Comparison of ENCODE assay signal across 18 cellular contexts in genomic region chr7:149735181-149735602, GRCh38. TPM values are rescaled to one million over a fixed set of nuclear protein-coding genes. Genes with fewer than 3 reads are reported as not detected.
DNase-seq lines count a peak whose midpoint lies in the region; ATAC-seq, FAIRE-seq and TF ChIP-seq lines count a peak whose summit lies in the region.
"Had no signal": no experiment of that assay in that cellular context is flagged by ENCODE, and none has a peak within 500 bp of the region (broad histone marks: within the 10 kb centered on the region; RNA-seq: fewer than 3 reads in every experiment).

No MANE protein-coding gene starts in this region.

- H3K27ac ChIP-seq in A549 (no peak overlapping the region), H1 (ENCODE audit: low read depth, low read length) (no peak overlapping the region), PC-3 (ENCODE audit: low read length) (no peak overlapping the region)
- H3K27ac ChIP-seq in BLaER1 treated with 17β-estradiol and CSF1 and Interleukin-3, amounts not matched to agents 10 nM and 100 nM: no peak overlapping the region
- H3K27ac ChIP-seq: KMS-11, Peyer's patch had no signal

- H3K79me2 ChIP-seq in H1 (ENCODE audit: control insufficient read depth in 1 of 2, insufficient read depth in 2 of 2, low read length in 2 of 2): no peaks in the 10 kb centered on the region
- H3K79me2 ChIP-seq in PC-3 (ENCODE audit: low read length): no peaks in the 10 kb centered on the region

- H2AK5ac ChIP-seq in H1 (ENCODE audit: low read depth, low read length): no peak overlapping the region

- no peak overlapping the region for H3K56ac ChIP-seq in H1 (replicated peaks; ENCODE audit: insufficient read length, low read depth, low read length)

- TF ChIP-seq EP300 in A549 (IDR thresholded peaks at IDR 0.05) (no peak), H1 (IDR thresholded peaks at IDR 0.05; ENCODE audit: borderline replicate concordance in 1 of 2, low read depth in 2 of 2, low read length in 2 of 2) (no peak)

- H2AFZ ChIP-seq in H1 (ENCODE audit: low read length) (no peak overlapping the region), PC-3 (ENCODE audit: low read length) (no peak overlapping the region)

- no peak overlapping the region for H3K4me3 Mint-ChIP-seq in nephron progenitor cell
- H3K4me3 Mint-ChIP-seq in activated T-cell treated with anti-CD3 and anti-CD28 coated beads, Interleukin-2, amount 50 U/mL, for 24 hours: no peak overlapping the region

- no peak overlapping the region for H3K4ac ChIP-seq in H1 (replicated peaks; ENCODE audit: insufficient read length, low read depth, low read length)

- peaks cover 0 to 26% (median 3%) of the 10 kb centered on the region in 11 experiments; a peak in 9 of 22 replicates for H4K20me1 ChIP-seq in BLaER1 treated with 17β-estradiol and CSF1 and Interleukin-3, amounts not matched to agents 10 nM and 100 nM
- H4K20me1 ChIP-seq in H1 (replicated peaks in 1 of 2; ENCODE audit: control insufficient read depth in 1 of 2, insufficient read depth in 2 of 2, low read length in 2 of 2) (peaks cover 0 to 5% of the 10 kb centered on the region in 2 experiments), PC-3 (ENCODE audit: low read length) (no peaks in the 10 kb centered on the region)

- no peak overlapping the region for H2BK5ac ChIP-seq in H1 (ENCODE audit: low read depth, low read length)

- CTCF ChIA-PET in A549 (lab: Yijun Ruan, JAX) (interaction anchor here (1.2 to 2.1 kb wide), 2 partner anchors 9 to 72 kb away, joined by 3 to 7 read pairs; no protein-coding TSS in a partner anchor), H1 (lab: Charles Lee; ENCODE audit: partially characterized antibody) (interaction anchor here (1.0 to 1.7 kb wide), 4 partner anchors 13 to 72 kb away, joined by 3 to 6 read pairs (median 4); a partner anchor contains a TSS), PC-3 (lab: Charles Lee) (no interaction called here)

- no peak overlapping the region for H2BK12ac ChIP-seq in H1 (ENCODE audit: low read depth, low read length)

- H3K27me3 ChIP-seq in BLaER1 treated with 17β-estradiol and CSF1 and Interleukin-3, amounts not matched to agents 10 nM and 100 nM: no peaks in the 10 kb centered on the region
- H3K27me3 ChIP-seq in H1 (replicated peaks in 1 of 4; ENCODE audit: control insufficient read depth in 3 of 4, extremely low read depth in 1 of 4, insufficient read depth in 3 of 4, low read length in 3 of 4): no peaks in the 10 kb centered on the region
- no peaks in the 10 kb centered on the region for H3K27me3 ChIP-seq in PC-3 (ENCODE audit: low read length)
- H3K27me3 ChIP-seq: Peyer's patch had no signal

- peaks cover 3% of the 10 kb centered on the region for H3K27me3 Mint-ChIP-seq in nephron progenitor cell (ENCODE audit: low read depth, poor library complexity)
- peaks cover 26% of the 10 kb centered on the region for H3K27me3 Mint-ChIP-seq in activated T-cell treated with anti-CD3 and anti-CD28 coated beads, Interleukin-2, amount 50 U/mL, for 24 hours

- H4K5ac ChIP-seq in H1 (ENCODE audit: insufficient read length, low read depth, low read length): no peak overlapping the region

- H3K4me1 ChIP-seq in A549 (no peaks in the 10 kb centered on the region), H1 (replicated peaks in 1 of 4; ENCODE audit: control insufficient read depth in 3 of 4, insufficient read depth in 4 of 4, low read length in 3 of 4) (peaks cover 0 to 5% (median 0%) of the 10 kb centered on the region in 4 experiments; a peak in 1 of 7 replicates), PC-3 (ENCODE audit: insufficient read depth, low read length) (no peaks in the 10 kb centered on the region)
- H3K4me1 ChIP-seq in BLaER1 treated with 17β-estradiol and CSF1 and Interleukin-3, amounts not matched to agents 10 nM and 100 nM: peaks cover 25 to 39% (median 34%) of the 10 kb centered on the region in 10 experiments; a peak in 19 of 20 replicates
- H3K4me1 ChIP-seq: Peyer's patch had no signal

- peaks cover 12% of the 10 kb centered on the region for H3K4me1 Mint-ChIP-seq in nephron progenitor cell
- peaks cover 10% of the 10 kb centered on the region for H3K4me1 Mint-ChIP-seq in activated T-cell treated with anti-CD3 and anti-CD28 coated beads, Interleukin-2, amount 50 U/mL, for 24 hours (ENCODE audit: low read depth)

- H3K36me3 ChIP-seq in BLaER1 treated with 17β-estradiol and CSF1 and Interleukin-3, amounts not matched to agents 10 nM and 100 nM: peaks cover 33 to 47% (median 41%) of the 10 kb centered on the region in 11 experiments
- H3K36me3 ChIP-seq in H1 (ENCODE audit: control insufficient read depth in 2 of 4, insufficient read depth in 4 of 4, low read length in 3 of 4) (peaks cover 0 to 8% (median 0%) of the 10 kb centered on the region in 4 experiments; a peak in 4 of 8 replicates), PC-3 (ENCODE audit: low read depth, low read length) (no peaks in the 10 kb centered on the region)

- H3K4me2 ChIP-seq in A549 (no peak overlapping the region), H1 (ENCODE audit: insufficient read depth in 1 of 2, low read depth in 2 of 2, low read length in 2 of 2) (no peak overlapping the region), PC-3 (ENCODE audit: low read length) (no peak overlapping the region)
- peak overlapping the region in 10 of 11 experiments; percentile 35 to 74 (median 66); a peak in 17 of 22 replicates for H3K4me2 ChIP-seq in BLaER1 treated with 17β-estradiol and CSF1 and Interleukin-3, amounts not matched to agents 10 nM and 100 nM
- H3K4me2 ChIP-seq: KMS-11 had no signal

- H3K4me3 ChIP-seq in A549 (no peak overlapping the region), H1 (ENCODE audit: extremely low read depth in 1 of 4, insufficient read depth in 2 of 4, low read depth in 3 of 4, low read length in 4 of 4) (no peak overlapping the region), PC-3 (ENCODE audit: low read length) (no peak overlapping the region)
- H3K4me3 ChIP-seq in BLaER1 treated with 17β-estradiol and CSF1 and Interleukin-3, amounts not matched to agents 10 nM and 100 nM: no peak overlapping the region
- H3K4me3 ChIP-seq: Peyer's patch had no signal

- no peak overlapping the region for H2BK15ac ChIP-seq in H1 (ENCODE audit: low read length)

- H4K91ac ChIP-seq in H1 (replicated peaks; ENCODE audit: insufficient read length, low read length): no peak overlapping the region

- H3K9me3 Mint-ChIP-seq in nephron progenitor cell: peaks cover 5% of the 10 kb centered on the region
- H3K9me3 Mint-ChIP-seq in activated T-cell treated with anti-CD3 and anti-CD28 coated beads, Interleukin-2, amount 50 U/mL, for 24 hours: no peaks in the 10 kb centered on the region

- no TSS peak for BruUV-seq in PC-3 (replicated peaks; lab: Mats Ljungman, UMichigan)

- peaks cover 9% of the 10 kb centered on the region for H3K36me3 Mint-ChIP-seq in nephron progenitor cell (ENCODE audit: low read depth)
- H3K36me3 Mint-ChIP-seq in activated T-cell treated with anti-CD3 and anti-CD28 coated beads, Interleukin-2, amount 50 U/mL, for 24 hours (ENCODE audit: low read depth): peaks cover 34% of the 10 kb centered on the region

- TF ChIP-seq CTCF in A549 (IDR thresholded peaks at IDR 0.05): no peak
- TF ChIP-seq CTCF in H1 (IDR thresholded peaks at IDR 0.05; ENCODE audit: control extremely low read depth in 1 of 3, insufficient read depth in 1 of 3, low read depth in 1 of 3, low read length in 3 of 3): no peak
- no peak for TF ChIP-seq CTCF in nephron progenitor cell (IDR thresholded peaks at IDR 0.05)
- TF ChIP-seq CTCF in PC-3 (conservative IDR thresholded peaks at IDR 0.05; ENCODE audit: low read depth, low read length): no peak

- H3K9me3 ChIP-seq in A549: no peaks in the 10 kb centered on the region
- peaks cover 0 to 5% (median 0%) of the 10 kb centered on the region in 11 experiments; a peak in 1 of 22 replicates for H3K9me3 ChIP-seq in BLaER1 treated with 17β-estradiol and CSF1 and Interleukin-3, amounts not matched to agents 10 nM and 100 nM (replicated peaks in 1 of 11)
- no peaks in the 10 kb centered on the region for H3K9me3 ChIP-seq in H1 (ENCODE audit: insufficient read depth in 2 of 2, low read depth in 1 of 2, low read length in 1 of 2)
- no peaks in the 10 kb centered on the region for H3K9me3 ChIP-seq in PC-3 (ENCODE audit: low read length)
- H3K9me3 ChIP-seq: Peyer's patch had no signal

- no peaks in the 10 kb centered on the region for H3F3A ChIP-seq in PC-3 (ENCODE audit: low read length, unreplicated experiment)

- H2BK20ac ChIP-seq in H1 (ENCODE audit: low read length): no peak overlapping the region

- no peak overlapping the region for H3K23ac ChIP-seq in H1 (ENCODE audit: insufficient read length)

- no peaks in the 10 kb centered on the region for H3K23me2 ChIP-seq in H1 (ENCODE audit: low read depth, low read length)

- no peak overlapping the region for H2BK120ac ChIP-seq in H1 (replicated peaks; ENCODE audit: low read depth, low read length)

- H3K27ac Mint-ChIP-seq in nephron progenitor cell: peak overlapping the region; percentile 77
- no peak overlapping the region for H3K27ac Mint-ChIP-seq in activated T-cell treated with anti-CD3 and anti-CD28 coated beads, Interleukin-2, amount 50 U/mL, for 24 hours

- H3K18ac ChIP-seq in H1 (ENCODE audit: extremely low read depth, low read length): no peak overlapping the region

- H3K79me1 ChIP-seq in H1 (ENCODE audit: low read depth, low read length): no peaks in the 10 kb centered on the region

- TF ChIP-seq RAD21 in A549 (conservative IDR thresholded peaks at IDR 0.05 in 1 of 2, IDR thresholded peaks at IDR 0.05 in 1 of 2) (no peak), H1 (IDR thresholded peaks at IDR 0.05 in 1 of 2, conservative IDR thresholded peaks at IDR 0.05 in 1 of 2; ENCODE audit: low read depth in 2 of 2, low read length in 2 of 2) (no peak)

- H3K9me2 ChIP-seq in PC-3 (replicated peaks; ENCODE audit: low read length): no peaks in the 10 kb centered on the region

- WGBS in A549 (ENCODE audit: missing lambda C conversion rate): 94% methylated on average over 4 of the region's 6 CpGs
- WGBS in H1 (ENCODE audit: extremely low coverage in 1 of 2, insufficient coverage in 1 of 2, insufficient read length in 1 of 2, insufficient replicate concordance in 2 of 2, low coverage in 1 of 2, low lambda C conversion rate in 2 of 2, missing lambda C conversion rate in 1 of 2), 2 experiments: 96% methylated on average over 6 of the region's 6 CpGs; no CpG with 5 or more reads in 1 of the 2 experiments

- FAIRE-seq in A549 (lab: Jason Lieb, UNC) (no peak), H1 (lab: Jason Lieb, UNC) (no peak)

- no peak overlapping the region for H3K14ac ChIP-seq in H1 (ENCODE audit: insufficient read length)

- POLR2A ChIA-PET in A549 (lab: Yijun Ruan, JAX): no interaction called here
- POLR2A ChIA-PET in H1 (lab: Charles Lee; ENCODE audit: partially characterized antibody): interaction anchor here (1.4 to 1.7 kb wide), 3 partner anchors 21 to 70 kb away, joined by 3 to 5 read pairs (median 4); partner anchors contain the start of gene ZNF467
- POLR2A ChIA-PET in PC-3 (lab: Charles Lee; ENCODE audit: unreplicated experiment): no interaction called here

- no peak overlapping the region for H4K8ac ChIP-seq in H1 (ENCODE audit: extremely low read depth, insufficient read depth, low read length)

- DNase-seq in A549 (ENCODE audit: low read depth in 1 of 2, low spot score in 1 of 2): no peak
- peak in 1 of 2 experiments; percentile 45 for DNase-seq in H1 (ENCODE audit: low read depth in 1 of 2, low spot score in 2 of 2)
- no peak for DNase-seq in nephron progenitor cell
- DNase-seq in activated T-cell treated with anti-CD3 and anti-CD28 coated beads, Interleukin-2, amount 50 U/mL, for 24 hours: no peak
- DNase-seq in PC-3: no peak
- DNase-seq: ACHN; AML-193; CD4-positive, alpha-beta memory T cell; DMS79; NCI-H2081; NCI-H2227 treated with DMSO at 0.1 percent for 48 hours; NCI-H524; Peyer's patch; SHP77 treated with DMSO at 0.1 percent for 48 hours had no signal

- intact Hi-C loops in PC-3 (cut with micrococcal nuclease): no loop called here

- TF ChIP-seq POLR2A in A549 (IDR thresholded peaks at IDR 0.05; ENCODE audit: low read length) (no peak), H1 (IDR thresholded peaks at IDR 0.05; ENCODE audit: control extremely low read depth in 1 of 2, low read depth in 2 of 2, low read length in 2 of 2) (no peak)

- H3K9ac ChIP-seq in BLaER1 treated with 17β-estradiol and CSF1 and Interleukin-3, amounts not matched to agents 10 nM and 100 nM: 0 out of 22 replicates have a peak overlapping the region, but pooled peaks of 1 of the 11 experiments have one; percentile 29
- H3K9ac ChIP-seq in H1 (replicated peaks in 1 of 4; ENCODE audit: extremely low read depth in 1 of 4, low read depth in 3 of 4, low read length in 3 of 4): no peak overlapping the region
- no peak overlapping the region for H3K9ac ChIP-seq in PC-3 (ENCODE audit: low read length)
- H3K9ac ChIP-seq: KMS-11 had no signal

- ATAC-seq in A549 (peak; percentile 9 to 23; a peak in 3 of 6 replicates), PC-3 (no peak), HG03565 (IDR thresholded peaks at IDR 0.05; ENCODE audit: unreplicated experiment) (no peak)
- ATAC-seq: HCT116 had no signal

RNA-seq across cellular contexts. Expression of gene ZNF467, which starts 38.2 kb away (rescaled TPM):
- 2.4 and 3.3 TPM in 2 replicates for polyA plus RNA-seq in A549 (2011; rRNA removed)
- 3.7 and 5.4 TPM in 2 replicates for polyA plus RNA-seq in A549 (2012; cell fraction: cytosol; rRNA removed)
- polyA plus RNA-seq in A549 (2012; cell fraction: nucleus; rRNA removed): 9.2 and 14.9 TPM in 2 replicates
- polyA plus RNA-seq in A549 (2017; fragmentation: RNase III; extraction: RNeasy Plus Mini Kit Qiagen cat#74134 plus additional on column Dnase treatment): 2.0 to 4.1 TPM (median 3.1 TPM) in 3 replicates
- polyA minus RNA-seq in A549 (2011; rRNA and poly(A)+ RNA removed): 1.9 and 3.1 TPM in 2 replicates
- 0.40 and 0.50 TPM in 2 replicates for total RNA-seq in H1 (2021; fragmentation: NEBNext Ultra II Directional; extraction: Animal tissue kit (Norgen Biotek cat#: 25700))
- 0.51 and 0.89 TPM in 2 replicates for polyA plus RNA-seq in H1 (2011; rRNA removed)
- polyA plus RNA-seq in H1 (2011; cell fraction: cytosol; rRNA removed): 0.44 TPM
- polyA plus RNA-seq in H1 (2011; cell fraction: nucleus; rRNA removed): 1.7 TPM
- polyA plus RNA-seq in H1 (2012, experiment 1 of 2): 0.36 to 0.89 TPM (median 0.75 TPM) in 4 replicates
- 0.35 TPM for polyA plus RNA-seq in H1 (2012, experiment 2 of 2)
- 0.20 TPM for polyA plus RNA-seq in H1 (2013, experiment 1 of 2)
- polyA plus RNA-seq in H1 (2013, experiment 2 of 2): 0.13 TPM
- polyA minus RNA-seq in H1 (2011; rRNA and poly(A)+ RNA removed): 0.05 and 0.13 TPM in 2 replicates
- polyA minus RNA-seq in H1 (2011; cell fraction: cytosol; rRNA and poly(A)+ RNA removed): not detected
- 0.70 TPM for polyA minus RNA-seq in H1 (2011; cell fraction: nucleus; rRNA and poly(A)+ RNA removed)
- 4.1 and 6.3 TPM in 2 replicates for total RNA-seq in PC-3 (2014; rRNA removed)

Comparison
In these comparisons a context has a peak if more than half of its experiments do, and no peak if none do; other contexts are left out.
1. ATAC-seq: peak in A549 (2 of 2); none in PC-3 (single experiment) and HG03565 (single experiment).
2. H3K4me2 ChIP-seq: peak in BLaER1 treated with 17β-estradiol and CSF1 and Interleukin-3, amounts not matched to agents 10 nM and 100 nM (10 of 11); none in A549 (single experiment), H1 (0 of 2) and PC-3 (single experiment).